In the genomic region with DNA sequence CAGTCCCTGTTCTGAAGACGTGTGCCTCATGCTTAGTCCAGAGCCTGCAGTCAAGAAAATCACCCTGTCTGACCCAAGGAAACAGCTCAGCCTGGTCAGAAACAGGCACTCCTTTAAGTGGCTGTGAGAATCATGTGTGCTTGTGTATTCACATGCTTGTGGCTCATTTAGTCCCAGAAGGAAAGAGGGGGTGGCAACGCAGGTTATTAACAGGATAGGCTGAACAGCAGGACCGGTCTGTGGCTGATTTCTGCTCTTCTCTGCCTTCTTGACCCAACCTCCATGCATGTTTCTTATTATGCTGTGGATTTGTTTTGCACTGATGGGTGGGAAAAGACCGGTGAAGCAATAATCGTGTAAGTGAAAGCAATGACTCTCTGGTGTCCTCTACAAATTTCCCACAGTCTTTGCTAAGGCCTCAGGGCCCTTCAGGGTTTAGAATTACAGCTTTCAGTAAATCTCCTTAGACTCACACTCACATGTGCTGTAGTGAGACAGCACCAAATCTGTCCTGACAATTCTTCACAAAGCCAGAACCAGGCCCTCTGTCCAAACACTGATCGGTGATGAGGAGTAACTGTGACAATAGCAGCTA, we compare ENCODE assay signal across 9 cellular contexts.
DNase-seq lines count a peak whose midpoint lies in the region; ATAC-seq and TF ChIP-seq lines count a peak whose summit lies in the region.
"Had no signal": no experiment of that assay in that cellular context is flagged by ENCODE, and none has a peak within 500 bp of the region (broad histone marks: within the 10 kb centered on the region; RNA-seq: fewer than 3 reads in every experiment).

No MANE protein-coding gene starts in this region.

- TF ChIP-seq CTCF in HFFc6 (IDR thresholded peaks at IDR 0.05), result no peak
- no peak for TF ChIP-seq CTCF in nephron (IDR thresholded peaks at IDR 0.05; ENCODE audit: unreplicated experiment in 3 of 3)

- no peak for ATAC-seq in activated naive CD8-positive, alpha-beta T cell treated with anti-CD3 and anti-CD28 coated beads, Interleukin-2, amount 50 U/mL, for 24 hours
- ATAC-seq in HG02588 (IDR thresholded peaks at IDR 0.05; ENCODE audit: unreplicated experiment), result no peak

- DNase-seq in DMS153 (lab: John Stamatoyannopoulos, UW) (peak; percentile 58), HFFc6 (peak; percentile 5), mucosa of gallbladder (ENCODE audit: low spot score) (no peak), NCI-H2196 (lab: John Stamatoyannopoulos, UW; ENCODE audit: unreplicated experiment) (no peak), OCI-M1 (lab: John Stamatoyannopoulos, UW) (no peak)
- DNase-seq in activated naive CD8-positive, alpha-beta T cell treated with anti-CD3 and anti-CD28 coated beads, Interleukin-2, amount 50 U/mL, for 24 hours, result no peak
- DNase-seq: ovary had no signal

- no peaks in the 10 kb centered on the region for H3K9me3 Mint-ChIP-seq in HFFc6
- peaks cover 7% of the 10 kb centered on the region for H3K9me3 Mint-ChIP-seq in activated naive CD8-positive, alpha-beta T cell treated with anti-CD3 and anti-CD28 coated beads, Interleukin-2, amount 50 U/mL, for 24 hours
- peaks cover 2% of the 10 kb centered on the region for H3K9me3 Mint-ChIP-seq in nephron

- H3K27ac Mint-ChIP-seq in HFFc6, result peak overlapping the region; percentile 8; the same call in 1 of the 2 replicates
- H3K27ac Mint-ChIP-seq in activated naive CD8-positive, alpha-beta T cell treated with anti-CD3 and anti-CD28 coated beads, Interleukin-2, amount 50 U/mL, for 24 hours, result peak overlapping the region; percentile 88
- H3K27ac Mint-ChIP-seq in nephron, result peak overlapping the region; percentile 54 to 85 (median 59)

- no peak overlapping the region for H3K4me3 Mint-ChIP-seq in HFFc6
- peak overlapping the region; percentile 61 for H3K4me3 Mint-ChIP-seq in activated naive CD8-positive, alpha-beta T cell treated with anti-CD3 and anti-CD28 coated beads, Interleukin-2, amount 50 U/mL, for 24 hours
- no peak overlapping the region for H3K4me3 Mint-ChIP-seq in nephron

- no peaks in the 10 kb centered on the region for H3K36me3 Mint-ChIP-seq in HFFc6 (ENCODE audit: low read depth)
- H3K36me3 Mint-ChIP-seq in activated naive CD8-positive, alpha-beta T cell treated with anti-CD3 and anti-CD28 coated beads, Interleukin-2, amount 50 U/mL, for 24 hours (ENCODE audit: low read depth), result peaks cover 16% of the 10 kb centered on the region
- no peaks in the 10 kb centered on the region for H3K36me3 Mint-ChIP-seq in nephron (ENCODE audit: low read depth)

- H3K27me3 Mint-ChIP-seq in HFFc6 (ENCODE audit: insufficient read depth) (no peaks in the 10 kb centered on the region), nephron (ENCODE audit: low read depth) (no peaks in the 10 kb centered on the region)
- no peaks in the 10 kb centered on the region for H3K27me3 Mint-ChIP-seq in activated naive CD8-positive, alpha-beta T cell treated with anti-CD3 and anti-CD28 coated beads, Interleukin-2, amount 50 U/mL, for 24 hours

- peaks cover 31% of the 10 kb centered on the region for H3K4me1 Mint-ChIP-seq in HFFc6 (ENCODE audit: low read depth)
- H3K4me1 Mint-ChIP-seq in activated naive CD8-positive, alpha-beta T cell treated with anti-CD3 and anti-CD28 coated beads, Interleukin-2, amount 50 U/mL, for 24 hours, result peaks cover 99% of the 10 kb centered on the region
- H3K4me1 Mint-ChIP-seq in nephron, result peaks cover 48% of the 10 kb centered on the region

Comparison
In these comparisons a context has a peak if more than half of its experiments do, and no peak if none do; other contexts are left out.
1. DNase-seq: peak in DMS153 (single experiment) and HFFc6 (single experiment); none in activated naive CD8-positive, alpha-beta T cell treated with anti-CD3 and anti-CD28 coated beads, Interleukin-2, amount 50 U/mL, for 24 hours (single experiment), mucosa of gallbladder (single experiment), NCI-H2196 (single experiment) and OCI-M1 (single experiment).
2. H3K27ac Mint-ChIP-seq: peak in every context shown above with its lines; median percentile 88 in activated naive CD8-positive, alpha-beta T cell treated with anti-CD3 and anti-CD28 coated beads, Interleukin-2, amount 50 U/mL, for 24 hours; 59 in nephron; 8 in HFFc6.